8 cellular contexts compared by ENCODE assay signal in genomic region chr17:42276609-42277341, GRCh38. TPM values are rescaled to one million over a fixed set of nuclear protein-coding genes. Genes with fewer than 3 reads are reported as not detected.
A peak's percentile ranks its signal among the peaks of the same experiment; 100 is the strongest.
DNase-seq lines count a peak whose midpoint lies in the region; ATAC-seq and TF ChIP-seq lines count a peak whose summit lies in the region.

No MANE protein-coding gene starts in this region.

- H3K27me3 ChIP-seq in liver (ENCODE audit: control insufficient read depth in 4 of 4, insufficient read depth in 4 of 4, low read length in 3 of 4) = no peaks in the 10 kb centered on the region

- peaks cover 3 to 29% (median 16%) of the 10 kb centered on the region in 4 donors for H3K4me1 ChIP-seq in liver (ENCODE audit: control insufficient read depth in 4 of 4, insufficient read depth in 4 of 4, low read length in 3 of 4)

- no peak for ATAC-seq in stimulated activated memory B cell treated with anti-CD40 and anti-IgM and Interleukin-4, amounts not matched to agents 10 μg/mL and 1 μg/mL and 100 μg/mL, for 72 hours
- ATAC-seq in GM18519 (IDR thresholded peaks at IDR 0.05; ENCODE audit: low FRiP score, unreplicated experiment) = no peak

- peaks cover 38% of the 10 kb centered on the region for H3K4me1 Mint-ChIP-seq in T-helper 1 cell treated with Interleukin-12 subunit alpha and Interleukin-12 subunit beta and Interleukin-4 antibody, amounts not matched to agents 30 μg/mL and 1 μg/mL, for 36 hours (ENCODE audit: low read depth)
- H3K4me1 Mint-ChIP-seq in stimulated activated memory B cell treated with anti-CD40 and anti-IgM and Interleukin-4, amounts not matched to agents 10 μg/mL and 1 μg/mL and 100 μg/mL, for 72 hours = peaks cover 62% of the 10 kb centered on the region

- no peaks in the 10 kb centered on the region for H3K27me3 Mint-ChIP-seq in T-helper 1 cell treated with Interleukin-12 subunit alpha and Interleukin-12 subunit beta and Interleukin-4 antibody, amounts not matched to agents 30 μg/mL and 1 μg/mL, for 36 hours (ENCODE audit: low read depth)
- H3K27me3 Mint-ChIP-seq in stimulated activated memory B cell treated with anti-CD40 and anti-IgM and Interleukin-4, amounts not matched to agents 10 μg/mL and 1 μg/mL and 100 μg/mL, for 72 hours = no peaks in the 10 kb centered on the region

- H3K9me3 Mint-ChIP-seq in T-helper 1 cell treated with Interleukin-12 subunit alpha and Interleukin-12 subunit beta and Interleukin-4 antibody, amounts not matched to agents 30 μg/mL and 1 μg/mL, for 36 hours = no peaks in the 10 kb centered on the region
- H3K9me3 Mint-ChIP-seq in stimulated activated memory B cell treated with anti-CD40 and anti-IgM and Interleukin-4, amounts not matched to agents 10 μg/mL and 1 μg/mL and 100 μg/mL, for 72 hours = no peaks in the 10 kb centered on the region

- peak overlapping the region; percentile 91 for H3K27ac Mint-ChIP-seq in T-helper 1 cell treated with Interleukin-12 subunit alpha and Interleukin-12 subunit beta and Interleukin-4 antibody, amounts not matched to agents 30 μg/mL and 1 μg/mL, for 36 hours
- H3K27ac Mint-ChIP-seq in stimulated activated memory B cell treated with anti-CD40 and anti-IgM and Interleukin-4, amounts not matched to agents 10 μg/mL and 1 μg/mL and 100 μg/mL, for 72 hours = peak overlapping the region; percentile 75

- H3K9ac ChIP-seq in liver (ENCODE audit: low read depth in 1 of 2, low read length in 2 of 2) = peak overlapping the region; percentile 36 to 91

- peak overlapping the region; percentile 87 for H3K4me3 Mint-ChIP-seq in T-helper 1 cell treated with Interleukin-12 subunit alpha and Interleukin-12 subunit beta and Interleukin-4 antibody, amounts not matched to agents 30 μg/mL and 1 μg/mL, for 36 hours
- peak overlapping the region; percentile 81 for H3K4me3 Mint-ChIP-seq in stimulated activated memory B cell treated with anti-CD40 and anti-IgM and Interleukin-4, amounts not matched to agents 10 μg/mL and 1 μg/mL and 100 μg/mL, for 72 hours

- DNase-seq in SKM-1 treated with dmso at 0.1 percent for 144 hours (lab: John Stamatoyannopoulos, UW; ENCODE audit: unreplicated experiment) (peak; percentile 43), SKM-1 (lab: John Stamatoyannopoulos, UW; ENCODE audit: unreplicated experiment) (no peak), HPDE6-E6E7 (ENCODE audit: extremely low spot score) (peak; percentile 49), dedifferentiated amniotic fluid mesenchymal stem cell (ENCODE audit: extremely low spot score) (peak; percentile 48)

- WGBS in liver = 1% methylated on average over 44 of the region's 44 CpGs

- no peaks in the 10 kb centered on the region for H3K36me3 ChIP-seq in liver (ENCODE audit: control insufficient read depth in 4 of 4, insufficient read depth in 3 of 4, low read depth in 1 of 4, low read length in 3 of 4)

- TF ChIP-seq CTCF in liver (IDR thresholded peaks at IDR 0.05; ENCODE audit: low read depth, low read length, missing input control) = no peak

- H3K27ac ChIP-seq in liver (ENCODE audit: low read depth in 1 of 2, low read length in 2 of 2) = peak overlapping the region; percentile 98 to 99

- peak overlapping the region; percentile 66 to 98 (median 67) for H3K4me3 ChIP-seq in liver (ENCODE audit: low read depth in 1 of 3, low read length in 3 of 3)

- peaks cover 9% of the 10 kb centered on the region for H3K36me3 Mint-ChIP-seq in T-helper 1 cell treated with Interleukin-12 subunit alpha and Interleukin-12 subunit beta and Interleukin-4 antibody, amounts not matched to agents 30 μg/mL and 1 μg/mL, for 36 hours (ENCODE audit: low read depth)
- peaks cover 11% of the 10 kb centered on the region for H3K36me3 Mint-ChIP-seq in stimulated activated memory B cell treated with anti-CD40 and anti-IgM and Interleukin-4, amounts not matched to agents 10 μg/mL and 1 μg/mL and 100 μg/mL, for 72 hours

- no peak for TF ChIP-seq RAD21 in liver (IDR thresholded peaks at IDR 0.05)

- no peaks in the 10 kb centered on the region for H3K9me3 ChIP-seq in liver (ENCODE audit: control insufficient read depth in 4 of 4, low read length in 3 of 4)

TF ChIP-seq in liver, 16 proteins besides CTCF, POLR2A, EP300 and RAD21:
- TF ChIP-seq NR2F2 (IDR thresholded peaks at IDR 0.05) (no peak), JUND (IDR thresholded peaks at IDR 0.05) (peak in 1 of 2 donors; percentile 50), FOXA1 (IDR thresholded peaks at IDR 0.05) (no peak), HNF4A (conservative IDR thresholded peaks at IDR 0.05) (peak; percentile 66 to 88), HNF4G (IDR thresholded peaks at IDR 0.05) (peak; percentile 42), REST (IDR thresholded peaks at IDR 0.05) (peak; percentile 24), RXRA (IDR thresholded peaks at IDR 0.05) (peak; percentile 16 to 75), ATF3 (IDR thresholded peaks at IDR 0.05) (no peak), YY1 (IDR thresholded peaks at IDR 0.05) (no peak), MAX (IDR thresholded peaks at IDR 0.05) (no peak), SP1 (IDR thresholded peaks at IDR 0.05) (peak; percentile 60), ZBTB33 (IDR thresholded peaks at IDR 0.05) (no peak), TAF1 (conservative IDR thresholded peaks at IDR 0.05) (peak; percentile 23)

RNA-seq across cellular contexts. Expression of gene STAT5B, which starts 0.6 kb away (rescaled TPM):
- total RNA-seq in liver = 10 to 100 TPM; 31.0 to 33.9 TPM
- 10 to 100 TPM in 1 of 2 donors, 1 to 10 TPM in 1; 6.7 to 12.1 TPM for polyA plus RNA-seq in liver

RNA-seq across cellular contexts. Expression of gene STAT5A, which starts 11.5 kb away (rescaled TPM):
- total RNA-seq in liver = 10 to 100 TPM; 13.7 to 37.7 TPM
- 1 to 10 TPM; 1.7 to 4.0 TPM for polyA plus RNA-seq in liver
